Comparison of ENCODE assay signal across 11 cellular contexts in the genomic region with DNA sequence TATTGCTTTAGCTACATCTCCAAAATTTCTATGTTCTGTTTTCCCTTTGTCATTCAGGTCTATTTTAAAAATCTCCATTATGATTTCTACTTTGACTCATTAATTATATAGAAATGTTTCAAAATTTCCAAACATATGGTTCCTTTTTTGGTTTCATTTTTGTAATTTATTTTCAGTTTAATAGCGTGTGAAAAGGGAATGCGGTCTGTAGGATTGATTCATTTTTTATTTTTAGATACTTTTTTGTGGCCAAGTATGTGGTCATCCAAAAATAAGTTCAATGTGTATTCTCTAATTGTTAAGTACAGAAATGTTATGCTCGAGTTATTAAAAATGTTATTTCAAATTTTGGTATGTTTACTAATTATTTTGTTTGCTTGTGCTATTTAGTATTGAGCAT.
DNase-seq lines count a peak whose midpoint lies in the region; ATAC-seq, FAIRE-seq and TF ChIP-seq lines count a peak whose summit lies in the region.
"Had no signal": no experiment of that assay in that cellular context is flagged by ENCODE, and none has a peak within 500 bp of the region (broad histone marks: within the 10 kb centered on the region; RNA-seq: fewer than 3 reads in every experiment).

No MANE protein-coding gene starts in this region.

- intact Hi-C loops in GM12878 (cut with micrococcal nuclease; ENCODE audit: unreplicated experiment), result loop anchor here (5.0 kb wide), 1 partner anchor 804 kb away; the partner anchor contains the start of gene TNKS2
- intact Hi-C loops in OCI-LY7 (cut with micrococcal nuclease; ENCODE audit: unreplicated experiment), result no loop called here

- FAIRE-seq in GM12878 (lab: Jason Lieb, UNC), result no peak

- TF ChIP-seq POLR2A in GM12878 (IDR thresholded peaks at IDR 0.05; ENCODE audit: low read depth, low read length), result no peak

- H3K4me3 ChIP-seq in GM12878 (peak overlapping the region; percentile 66), OCI-LY7 (ENCODE audit: low read depth, low read length, poor library complexity, severe bottlenecking) (no peak overlapping the region)
- H3K4me3 ChIP-seq: thyroid gland had no signal

- in situ Hi-C loops in GM12878 (cut with MboI), result no loop called here

- TF ChIP-seq CTCF in GM12878 (IDR thresholded peaks at IDR 0.05 in 2 of 3, conservative IDR thresholded peaks at IDR 0.05 in 1 of 3; ENCODE audit: control insufficient read depth in 2 of 3, extremely low read depth in 1 of 3, insufficient read depth in 1 of 3, low read depth in 3 of 3, low read length in 3 of 3), result no peak
- no peak for TF ChIP-seq CTCF in OCI-LY7 (conservative IDR thresholded peaks at IDR 0.05; ENCODE audit: low read length)

- RAD21 ChIA-PET in GM12878 (lab: Charles Lee; ENCODE audit: unreplicated experiment), result interaction anchor here (0.8 to 1.5 kb wide), 4 partner anchors 11 to 257 kb away, joined by 3 to 12 read pairs (median 6); no protein-coding TSS in a partner anchor

- BruUV-seq in GM12878 (replicated peaks; lab: Mats Ljungman, UMichigan), result no TSS peak
- BruUV-seq in OCI-LY7 (replicated peaks; lab: Mats Ljungman, UMichigan), result no TSS peak

- DNase-seq in AG08395 (ENCODE audit: low spot score) (peak; percentile 26), GM12878 (ENCODE audit: low read depth, low spot score) (no peak), NCI-H187 treated with DMSO at 0.1 percent for 48 hours (lab: John Stamatoyannopoulos, UW) (no peak), OCI-LY7 (ENCODE audit: low spot score) (no peak), NCI-H1436 treated with DMSO at 0.1 percent for 48 hours (lab: John Stamatoyannopoulos, UW) (no peak)
- DNase-seq in stimulated activated CD4-positive, alpha-beta T cell treated with anti-CD3 and anti-CD28 coated beads, Interleukin-1b, Interleukin-23, amount 100 ng/mL, for 48 hours, result no peak
- DNase-seq: effector memory CD4-positive, alpha-beta T cell; NCI-H2081; thyroid gland had no signal

- H3K9ac ChIP-seq in GM12878 (ENCODE audit: control insufficient read depth, insufficient read depth, low read length), result peak overlapping the region; percentile 21; the same call in 1 of the 2 replicates

- POLR2A ChIA-PET in GM12878 (lab: Charles Lee), result interaction anchor here (1.6 kb wide), 1 partner anchor 15 kb away, joined by 4 read pairs; no protein-coding TSS in a partner anchor
- POLR2A ChIA-PET in OCI-LY7 (lab: Charles Lee), result no interaction called here

- WGBS in GM12878 (ENCODE audit: insufficient coverage, insufficient replicate concordance, low lambda C conversion rate, missing lambda C conversion rate), result 0% methylated on average over 3 of the region's 3 CpGs

- SMC1A ChIA-PET in GM12878 (lab: Charles Lee; ENCODE audit: uncharacterized antibody, unreplicated experiment), result interaction anchor here (0.9 to 6.0 kb wide), 6 partner anchors 8 to 76 kb away, joined by 3 to 74 read pairs (median 6); no protein-coding TSS in a partner anchor

- no peaks in the 10 kb centered on the region for H3K36me3 ChIP-seq in GM12878 (ENCODE audit: control insufficient read depth in 2 of 2, insufficient read depth in 2 of 2, low read length in 1 of 2)
- no peaks in the 10 kb centered on the region for H3K36me3 ChIP-seq in OCI-LY7 (ENCODE audit: insufficient read depth, low read length)
- H3K36me3 ChIP-seq: thyroid gland had no signal

- no peak for TF ChIP-seq RAD21 in GM12878 (IDR thresholded peaks at IDR 0.05; ENCODE audit: insufficient read depth, low read depth, low read length)

- CTCF ChIA-PET in GM12878 (lab: Yijun Ruan, JAX), result interaction anchor here (1.4 to 4.1 kb wide), 3 partner anchors 12 to 81 kb away, joined by 7 to 36 read pairs (median 8); no protein-coding TSS in a partner anchor
- CTCF ChIA-PET in OCI-LY7 (lab: Charles Lee; ENCODE audit: unreplicated experiment), result no interaction called here

- no peaks in the 10 kb centered on the region for H3K27me3 ChIP-seq in GM12878 (replicated peaks in 1 of 2; ENCODE audit: control insufficient read depth in 2 of 2, insufficient read depth in 2 of 2, low read length in 1 of 2)
- H3K27me3 ChIP-seq: thyroid gland had no signal

- H3K79me2 ChIP-seq in GM12878 (ENCODE audit: control insufficient read depth, insufficient read depth, low read length) (peaks cover 36% of the 10 kb centered on the region), OCI-LY7 (ENCODE audit: insufficient read depth, low read depth, low read length) (no peaks in the 10 kb centered on the region)

- H3K27ac ChIP-seq in GM12878 (ENCODE audit: control insufficient read depth, insufficient read depth) (peak overlapping the region; percentile 88), OCI-LY7 (ENCODE audit: low read depth, low read length, poor library complexity, severe bottlenecking) (no peak overlapping the region)
- H3K27ac ChIP-seq: thyroid gland had no signal

- peak; percentile 41 to 86; a peak in 2 of 4 replicates for TF ChIP-seq EP300 in GM12878 (IDR thresholded peaks at IDR 0.05; ENCODE audit: borderline replicate concordance in 1 of 2, control insufficient read depth in 1 of 2, low read depth in 2 of 2, low read length in 2 of 2)

- ATAC-seq in GM18868 (IDR thresholded peaks at IDR 0.05; ENCODE audit: unreplicated experiment) (peak; percentile 54), HG03342 (IDR thresholded peaks at IDR 0.05; ENCODE audit: unreplicated experiment) (peak; percentile 44), GM12878 (peak; percentile 50)

- peak overlapping the region; percentile 79 for H2AFZ ChIP-seq in GM12878 (ENCODE audit: control insufficient read depth, low read depth, low read length)
- no peak overlapping the region for H2AFZ ChIP-seq in OCI-LY7 (ENCODE audit: low read length)

- H3K4me2 ChIP-seq in GM12878 (ENCODE audit: control insufficient read depth, insufficient read depth), result peak overlapping the region; percentile 89
- no peak overlapping the region for H3K4me2 ChIP-seq in OCI-LY7 (ENCODE audit: low read length)

- peaks cover 6% of the 10 kb centered on the region; the same call in 2 of the 3 replicates for H3K9me3 ChIP-seq in GM12878 (replicated peaks; ENCODE audit: control insufficient read depth, insufficient read depth, low read length)
- no peaks in the 10 kb centered on the region for H3K9me3 ChIP-seq in OCI-LY7 (ENCODE audit: low read length)
- H3K9me3 ChIP-seq: thyroid gland had no signal

- H3K9me2 ChIP-seq in OCI-LY7 (ENCODE audit: insufficient read depth, low read length), result no peaks in the 10 kb centered on the region

- H4K20me1 ChIP-seq in GM12878 (ENCODE audit: control insufficient read depth, insufficient read depth), result no peaks in the 10 kb centered on the region
- no peaks in the 10 kb centered on the region for H4K20me1 ChIP-seq in OCI-LY7 (ENCODE audit: insufficient read depth, low read length)

- H3K4me1 ChIP-seq in GM12878 (ENCODE audit: control insufficient read depth, insufficient read depth, low read length), result peaks cover 20% of the 10 kb centered on the region
- H3K4me1 ChIP-seq in OCI-LY7 (ENCODE audit: insufficient read depth, low read length, poor library complexity, severe bottlenecking), result no peaks in the 10 kb centered on the region
- H3K4me1 ChIP-seq: thyroid gland had no signal

TF ChIP-seq in GM12878, 131 proteins besides CTCF, POLR2A, EP300 and RAD21 (continues in another document):
- TF ChIP-seq NFIC (IDR thresholded peaks at IDR 0.05; ENCODE audit: low read depth, low read length), result peak; percentile 99
- peak; percentile 81 for TF ChIP-seq CREM (IDR thresholded peaks at IDR 0.05; ENCODE audit: low read depth)
- peak; percentile 67; the same call in 1 of the 2 replicates for TF ChIP-seq BCL11A (IDR thresholded peaks at IDR 0.05; ENCODE audit: low read depth, low read length)
- no peak for TF ChIP-seq NBN (IDR thresholded peaks at IDR 0.05)
- TF ChIP-seq GABPA (IDR thresholded peaks at IDR 0.05; ENCODE audit: low read depth), result peak; percentile 67
- no peak for TF ChIP-seq IRF4 (IDR thresholded peaks at IDR 0.05; ENCODE audit: low read depth, low read length)
- no peak for TF ChIP-seq EZH2 (IDR thresholded peaks at IDR 0.05; ENCODE audit: borderline replicate concordance, control insufficient read depth, low read depth, low read length)
- TF ChIP-seq, protein P1, sequence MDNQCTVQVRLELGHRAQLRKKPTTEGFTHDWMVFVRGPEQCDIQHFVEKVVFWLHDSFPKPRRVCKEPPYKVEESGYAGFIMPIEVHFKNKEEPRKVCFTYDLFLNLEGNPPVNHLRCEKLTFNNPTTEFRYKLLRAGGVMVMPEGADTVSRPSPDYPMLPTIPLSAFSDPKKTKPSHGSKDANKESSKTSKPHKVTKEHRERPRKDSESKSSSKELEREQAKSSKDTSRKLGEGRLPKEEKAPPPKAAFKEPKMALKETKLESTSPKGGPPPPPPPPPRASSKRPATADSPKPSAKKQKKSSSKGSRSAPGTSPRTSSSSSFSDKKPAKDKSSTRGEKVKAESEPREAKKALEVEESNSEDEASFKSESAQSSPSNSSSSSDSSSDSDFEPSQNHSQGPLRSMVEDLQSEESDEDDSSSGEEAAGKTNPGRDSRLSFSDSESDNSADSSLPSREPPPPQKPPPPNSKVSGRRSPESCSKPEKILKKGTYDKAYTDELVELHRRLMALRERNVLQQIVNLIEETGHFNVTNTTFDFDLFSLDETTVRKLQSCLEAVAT (IDR thresholded peaks at IDR 0.05), result no peak
- TF ChIP-seq MTA3 (IDR thresholded peaks at IDR 0.05; ENCODE audit: borderline replicate concordance, low read length), result peak; percentile 92
- no peak for TF ChIP-seq IRF3 (IDR thresholded peaks at IDR 0.05)
- TF ChIP-seq PAX5 (IDR thresholded peaks at IDR 0.05; ENCODE audit: borderline replicate concordance, low read depth, low read length), result no peak
- no peak for TF ChIP-seq TAF1 (IDR thresholded peaks at IDR 0.05; ENCODE audit: borderline replicate concordance, low read depth, low read length)
- no peak for TF ChIP-seq MXI1 (IDR thresholded peaks at IDR 0.05; ENCODE audit: low read depth, low read length)
- no peak for TF ChIP-seq MAX (IDR thresholded peaks at IDR 0.05; ENCODE audit: low read depth, low read length)
- no peak for TF ChIP-seq WRNIP1 (IDR thresholded peaks at IDR 0.05; ENCODE audit: borderline replicate concordance, low read depth, low read length)
- TF ChIP-seq SREBF1 (IDR thresholded peaks at IDR 0.05; ENCODE audit: low read length), result no peak
- TF ChIP-seq CBFB (IDR thresholded peaks at IDR 0.05; ENCODE audit: low read depth), result peak; percentile 87
